Comparison of ENCODE assay signal across 23 cellular contexts in genomic region chr9:103089357-103089756, GRCh38.
"Had no signal": no experiment of that assay in that cellular context is flagged by ENCODE, and none has a peak within 500 bp of the region (broad histone marks: within the 10 kb centered on the region; RNA-seq: fewer than 3 reads in every experiment).

No MANE protein-coding gene starts in this region.

- H3K36me3 ChIP-seq: left lung, left ventricle myocardium inferior, lower lobe of right lung had no signal

- H3K4me2 ChIP-seq: hepatocyte had no signal

- FAIRE-seq: islet of Langerhans, keratinocyte had no signal

- DNase-seq: hippocampal formation, hypothalamus, immature natural killer cell, islet precursor cell, kidney, kidney glomerular epithelial cell, left cardiac atrium, left colon, left lung, left ventricle myocardium inferior, left ventricle myocardium superior, lower lobe of right lung, mammary epithelial cell, mesenchymal stem cell, mesendoderm, midbrain, mucosa of descending colon, naive B cell had no signal

- H3K4me3 ChIP-seq: hepatocyte, left lung, left ventricle myocardium inferior, lower lobe of right lung, lung, mucosa of descending colon had no signal

- H3K27me3 ChIP-seq: hepatocyte, left lung had no signal

- H3K9me3 ChIP-seq: left lung, left ventricle myocardium inferior, lower lobe of right lung had no signal

- H3K79me2 ChIP-seq: hepatocyte had no signal

- ATAC-seq: left cardiac atrium, left colon, left lobe of liver, left lung, left ventricle myocardium superior, lower lobe of right lung, mucosa of descending colon had no signal

- H2AFZ ChIP-seq: hepatocyte had no signal

- H3K4me1 ChIP-seq: left lung, left ventricle myocardium inferior, lower lobe of right lung had no signal

- H3K27ac ChIP-seq: hepatocyte, left lung, left ventricle myocardium inferior, lower lobe of right lung had no signal
